ENCODE assay signal across 8 cellular contexts in the genomic region with DNA sequence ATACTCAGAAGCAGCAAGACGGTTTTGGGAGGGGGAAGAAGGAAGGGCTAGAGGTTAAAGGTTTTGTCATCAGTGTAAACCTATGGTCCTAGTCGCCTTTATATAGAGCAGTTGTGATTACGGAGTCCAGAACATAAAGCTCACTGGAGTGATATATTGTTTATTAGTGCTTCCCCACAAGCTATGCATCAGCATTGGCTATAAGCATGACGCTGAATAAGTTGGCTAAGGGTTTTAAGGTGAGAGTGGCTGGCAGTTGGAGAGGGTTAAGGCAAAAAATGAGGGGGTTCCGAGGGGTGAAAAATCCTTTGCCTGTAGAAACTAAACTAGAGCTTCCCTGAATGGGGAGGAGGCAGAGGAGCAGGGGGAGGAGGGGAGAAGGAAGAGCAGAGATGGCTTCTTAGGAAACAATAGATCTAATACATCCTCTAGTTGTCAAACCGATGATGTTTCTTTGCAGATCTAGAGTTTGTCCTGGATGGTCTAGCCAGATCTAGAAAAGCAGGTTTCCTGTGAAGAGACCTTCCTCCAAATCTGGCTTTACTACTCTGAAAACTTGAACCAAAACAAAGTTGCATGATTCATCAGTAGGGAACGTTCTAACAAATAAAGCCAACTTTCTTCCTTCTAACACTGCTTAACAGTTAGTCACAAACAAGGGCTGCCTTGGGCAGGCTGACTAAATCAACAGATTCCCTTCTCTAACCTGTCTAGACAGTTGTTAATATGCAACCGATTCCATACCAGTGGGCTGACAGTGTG. TPM values are rescaled to one million over a fixed set of nuclear protein-coding genes. Genes with fewer than 3 reads are reported as not detected.
DNase-seq lines count a peak whose midpoint lies in the region; ATAC-seq and TF ChIP-seq lines count a peak whose summit lies in the region.

No MANE protein-coding gene starts in this region.

- peak overlapping the region; percentile 96 for H3K27ac ChIP-seq in angular gyrus (ENCODE audit: low read depth, low read length)
- peak overlapping the region; percentile 93 for H3K27ac ChIP-seq in hepatocyte

- TF ChIP-seq CTCF in hepatocyte (IDR thresholded peaks at IDR 0.05; ENCODE audit: poor library complexity) = no peak
- TF ChIP-seq CTCF in retinal pigment epithelial cell (conservative IDR thresholded peaks at IDR 0.05; ENCODE audit: low read depth, low read length) = no peak

- H3K9me3 ChIP-seq in hepatocyte (ENCODE audit: low read depth) = no peaks in the 10 kb centered on the region

- DNase-seq in DMS 273 (lab: John Stamatoyannopoulos, UW; ENCODE audit: unreplicated experiment) (peak; percentile 37), LoVo (ENCODE audit: low spot score) (peak; percentile 77), hepatocyte (ENCODE audit: low spot score) (peak; percentile 73), retinal pigment epithelial cell (ENCODE audit: low read depth) (peak; percentile 81), NCI-H1092 (lab: John Stamatoyannopoulos, UW) (no peak)

- H4K20me1 ChIP-seq in hepatocyte (ENCODE audit: insufficient read depth, poor library complexity, severe bottlenecking) = peaks cover 12% of the 10 kb centered on the region

- 13% methylated on average over 8 of the region's 8 CpGs for WGBS in hepatocyte (ENCODE audit: low lambda C conversion rate, missing lambda C conversion rate)

- H3K27me3 ChIP-seq in hepatocyte = no peaks in the 10 kb centered on the region

- ATAC-seq in HG03175 (IDR thresholded peaks at IDR 0.05; ENCODE audit: unreplicated experiment) (no peak), GM19395 (IDR thresholded peaks at IDR 0.05; ENCODE audit: unreplicated experiment) (no peak)

- H3K4me1 ChIP-seq in hepatocyte (ENCODE audit: insufficient read depth) = peaks cover 20% of the 10 kb centered on the region

- H3K4me3 ChIP-seq in hepatocyte (peak overlapping the region; percentile 92), retinal pigment epithelial cell (ENCODE audit: low read length) (peak overlapping the region; percentile 92)

- no peaks in the 10 kb centered on the region for H3K36me3 ChIP-seq in hepatocyte (replicated peaks; ENCODE audit: insufficient read depth, low read depth)

- H3K9me2 ChIP-seq in hepatocyte (replicated peaks; ENCODE audit: insufficient read depth) = no peaks in the 10 kb centered on the region

- H2AFZ ChIP-seq in hepatocyte = no peak overlapping the region

- peaks cover 60% of the 10 kb centered on the region for H3K79me2 ChIP-seq in hepatocyte

- H3K4me2 ChIP-seq in hepatocyte = peak overlapping the region; percentile 86

RNA-seq across cellular contexts. Expression of gene KLF7, which starts 2.5 kb away (rescaled TPM):
- total RNA-seq in hepatocyte = 6.3 and 18.6 TPM in 2 replicates
- 7.9 and 8.4 TPM in 2 replicates for polyA plus RNA-seq in hepatocyte
